13 cellular contexts compared by ENCODE assay signal in genomic region chr9:112176410-112177010, GRCh38. TPM values are rescaled to one million over a fixed set of nuclear protein-coding genes. Genes with fewer than 3 reads are reported as not detected.
DNase-seq lines count a peak whose midpoint lies in the region; ATAC-seq and TF ChIP-seq lines count a peak whose summit lies in the region.
"Had no signal": no experiment of that assay in that cellular context is flagged by ENCODE, and none has a peak within 500 bp of the region (broad histone marks: within the 10 kb centered on the region; RNA-seq: fewer than 3 reads in every experiment).

No MANE protein-coding gene starts in this region.

- no peaks in the 10 kb centered on the region for H3K9me3 ChIP-seq in effector memory CD4-positive, alpha-beta T cell (ENCODE audit: control insufficient read depth, low read length)
- H3K9me3 ChIP-seq: lower lobe of right lung had no signal

- peaks cover 58% of the 10 kb centered on the region for H3K4me1 ChIP-seq in effector memory CD4-positive, alpha-beta T cell (ENCODE audit: control insufficient read depth, insufficient read depth, low read length, poor library complexity, severe bottlenecking)

- POLR2A ChIA-PET in T-cell (lab: Charles Lee) = interaction anchor here in 1 of 2 donors (0.5 to 1.6 kb wide), 6 partner anchors 43 to 542 kb away, joined by 3 to 6 read pairs (median 4); partner anchors contain the start of genes HSDL2 and INIP

- H3K4me3 ChIP-seq in effector memory CD4-positive, alpha-beta T cell (ENCODE audit: insufficient read depth, low read depth, low read length, poor library complexity, severe bottlenecking) = no peak overlapping the region

- no peaks in the 10 kb centered on the region for H3K36me3 ChIP-seq in effector memory CD4-positive, alpha-beta T cell (ENCODE audit: control insufficient read depth, insufficient read depth, low read length)
- H3K36me3 ChIP-seq: lower lobe of right lung had no signal

- TF ChIP-seq CTCF in neural crest cell (conservative IDR thresholded peaks at IDR 0.05) = no peak

- no peaks in the 10 kb centered on the region for H3K27me3 Mint-ChIP-seq in T-cell
- H3K27me3 Mint-ChIP-seq in neural crest cell (ENCODE audit: low read depth) = peaks cover 36% of the 10 kb centered on the region

- ATAC-seq in T-cell (replicated peaks in 1 of 4) (peak; percentile 46 to 71 (median 58)), GM19023 (IDR thresholded peaks at IDR 0.05; ENCODE audit: unreplicated experiment) (no peak)

- CTCF ChIA-PET in T-cell (lab: Charles Lee) = interaction anchor here (0.5 to 1.3 kb wide), 9 partner anchors 22 to 405 kb away, joined by 3 to 6 read pairs (median 4); partner anchors contain the start of gene HSDL2 (in 1 of the 2)

- H3K4me1 Mint-ChIP-seq in T-cell (peaks cover 74 to 84% (median 82%) of the 10 kb centered on the region in 3 donors), neural crest cell (peaks cover 20% of the 10 kb centered on the region)

- no peaks in the 10 kb centered on the region for H3K27me3 ChIP-seq in effector memory CD4-positive, alpha-beta T cell (replicated peaks; ENCODE audit: control insufficient read depth, insufficient read depth, low read length, poor library complexity, severe bottlenecking)

- H3K4me3 Mint-ChIP-seq in T-cell = peak overlapping the region; percentile 60 to 76 (median 67)
- peak overlapping the region; percentile 91 for H3K4me3 Mint-ChIP-seq in neural crest cell

- peak; percentile 32 for DNase-seq in activated T-cell treated with anti-CD3 and anti-CD28 coated beads, Interleukin-2, amount 50 U/mL, for 1 hour
- DNase-seq in activated T-cell treated with anti-CD3 and anti-CD28 coated beads, Interleukin-2, amount 50 U/mL, for 48 hours = no peak
- DNase-seq in T-cell (peak in 32 of 34 experiments; percentile 17 to 62 (median 41)), neural crest cell (ENCODE audit: low read depth, low spot score) (no peak), caudate nucleus (lab: John Stamatoyannopoulos, UW) (no peak), cerebellar cortex (ENCODE audit: low spot score) (no peak)
- peak in 1 of 3 donors; percentile 9 for DNase-seq in effector memory CD4-positive, alpha-beta T cell
- DNase-seq: head of caudate nucleus, KG1, lower lobe of right lung, NCI-H1694 treated with DMSO at 0.1 percent for 48 hours, NCI-H82 had no signal

- H3K27ac ChIP-seq in effector memory CD4-positive, alpha-beta T cell (ENCODE audit: insufficient read depth, low read length, poor library complexity, severe bottlenecking) = peak overlapping the region; percentile 2
- H3K27ac ChIP-seq in caudate nucleus (ENCODE audit: low read depth, low read length) = no peak overlapping the region
- H3K27ac ChIP-seq: lower lobe of right lung had no signal

- H3K9me3 Mint-ChIP-seq in T-cell (peaks cover 0 to 4% (median 0%) of the 10 kb centered on the region in 3 donors), neural crest cell (no peaks in the 10 kb centered on the region)

- peaks cover 9% of the 10 kb centered on the region for H3K36me3 Mint-ChIP-seq in T-cell
- peaks cover 14% of the 10 kb centered on the region for H3K36me3 Mint-ChIP-seq in neural crest cell (ENCODE audit: low read depth)

- H3K27ac Mint-ChIP-seq in T-cell (peak overlapping the region; percentile 79 to 82), neural crest cell (ENCODE audit: unreplicated experiment) (no peak overlapping the region)

RNA-seq across cellular contexts. Expression of gene SUSD1, which starts 1.4 kb away (rescaled TPM):
- total RNA-seq in T-cell (10 to 100 TPM in 2 of 5 donors, 1 to 10 TPM in 3; 5.6 to 17.5 (median 7.9) TPM), neural crest cell (22.6 and 23.6 TPM in 2 replicates)

Comparison
In these comparisons a context has a peak if more than half of its experiments do, and no peak if none do; other contexts are left out.
1. DNase-seq: peak in activated T-cell treated with anti-CD3 and anti-CD28 coated beads, Interleukin-2, amount 50 U/mL, for 1 hour (single experiment) and T-cell (32 of 34); none in activated T-cell treated with anti-CD3 and anti-CD28 coated beads, Interleukin-2, amount 50 U/mL, for 48 hours (0 of 2), neural crest cell (single experiment), caudate nucleus (0 of 61) and cerebellar cortex (single experiment).